ENCODE assay signal across 22 cellular contexts in the genomic region with DNA sequence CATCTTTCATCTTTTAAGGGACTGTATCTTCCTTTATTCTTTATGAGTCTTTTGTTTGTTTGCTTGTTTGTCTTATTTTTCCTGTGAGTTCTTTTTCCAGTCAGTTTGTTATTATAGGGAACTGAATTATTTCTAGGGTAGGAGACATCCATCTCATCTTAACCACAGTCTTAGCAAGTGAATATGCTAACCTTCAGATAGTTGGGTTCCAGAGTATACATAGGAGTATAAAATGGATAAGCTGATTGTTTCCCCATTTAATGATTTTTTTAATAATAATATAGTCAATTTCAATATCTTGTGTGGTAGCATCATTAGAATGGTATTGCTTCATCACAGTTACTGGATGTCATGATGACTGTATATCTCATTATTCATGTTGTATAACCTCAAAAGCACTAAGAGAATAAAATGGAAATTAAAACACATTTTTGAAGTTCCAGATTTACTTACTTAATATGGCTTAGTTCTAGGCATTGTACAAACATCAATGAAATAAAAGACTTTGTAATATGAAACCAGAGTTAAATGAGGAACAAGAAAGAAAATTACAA. TPM values are rescaled to one million over a fixed set of nuclear protein-coding genes. Genes with fewer than 3 reads are reported as not detected.
"Had no signal": no experiment of that assay in that cellular context is flagged by ENCODE, and none has a peak within 500 bp of the region (broad histone marks: within the 10 kb centered on the region; RNA-seq: fewer than 3 reads in every experiment).

No MANE protein-coding gene starts in this region.

- H3K4me1 ChIP-seq: adrenal gland, gastrocnemius medialis, vagina had no signal

- H3K4me3 ChIP-seq: adrenal gland, gastrocnemius medialis, neural progenitor cell, smooth muscle cell, thoracic aorta, vagina had no signal

- H3K4me2 ChIP-seq: neural progenitor cell, smooth muscle cell had no signal

- DNase-seq: activated CD4-positive, alpha-beta T cell treated with anti-CD3 and anti-CD28 coated beads, Interleukin-2, amount 10 ng/mL, durations not matched to agents 7 days and 5 days; activated CD4-positive, CD25-positive, alpha-beta regulatory T cell treated with anti-CD3 and anti-CD28 coated beads, Interleukin-2, amount 50 U/mL, for 72 hours; activated CD8-positive, alpha-beta T cell treated with anti-CD3 and anti-CD28 coated beads, Interleukin-2, amount 10 ng/mL, durations not matched to agents 7 days and 5 days; activated gamma-delta T cell treated with Interleukin-2 at 50 U/mL for 16 hours; adrenal gland; cortex of kidney; erythroblast; gastrocnemius medialis; hippocampal formation; left ventricle myocardium superior; mammary epithelial cell; naive thymus-derived CD8-positive, alpha-beta T cell; posterior cingulate gyrus; stimulated activated CD4-positive, alpha-beta T cell treated with anti-CD3 and anti-CD28 coated beads, Interleukin-15, amount 100 ng/mL, for 24 hours; stimulated activated naive CD4-positive, alpha-beta T cell; WERI-Rb-1 had no signal

- H3K27me3 ChIP-seq: adrenal gland, gastrocnemius medialis, neural progenitor cell, vagina had no signal

- H3K36me3 ChIP-seq: adrenal gland, gastrocnemius medialis, neural progenitor cell, thoracic aorta, vagina had no signal

- H3K9ac ChIP-seq: neural progenitor cell had no signal

- H3K27ac ChIP-seq: adrenal gland, gastrocnemius medialis, neural progenitor cell, thoracic aorta, vagina, WERI-Rb-1 had no signal

- ATAC-seq: activated CD8-positive, alpha-beta T cell treated with anti-CD3 and anti-CD28 coated beads, Interleukin-2, amount 10 ng/mL, durations not matched to agents 7 days and 5 days; activated naive CD4-positive, alpha-beta T cell treated with anti-CD3 and anti-CD28 coated beads, Interleukin-2, amount 50 U/mL, for 72 hours; gastrocnemius medialis; left ventricle myocardium superior; naive thymus-derived CD8-positive, alpha-beta T cell; sciatic nerve had no signal

- H3K9me3 ChIP-seq: adrenal gland, gastrocnemius medialis, thoracic aorta, vagina had no signal

- H2AFZ ChIP-seq: neural progenitor cell had no signal

RNA-seq across cellular contexts. Expression of a gene that starts 33.0 kb away (rescaled TPM):
- total RNA-seq: activated CD4-positive, alpha-beta T cell treated with anti-CD3 and anti-CD28 coated beads, Interleukin-2, amount 10 ng/mL, durations not matched to agents 7 days and 5 days; activated CD8-positive, alpha-beta T cell treated with anti-CD3 and anti-CD28 coated beads, Interleukin-2, amount 10 ng/mL, durations not matched to agents 7 days and 5 days; activated naive CD4-positive, alpha-beta T cell treated with anti-CD3 and anti-CD28 coated beads, Interleukin-2, amount 50 U/mL, for 72 hours; naive thymus-derived CD8-positive, alpha-beta T cell had no signal
- polyA plus RNA-seq: naive thymus-derived CD8-positive, alpha-beta T cell had no signal
